In genomic region chr20:46228671-46229070, GRCh38 we compare ENCODE assay signal across 27 cellular contexts.
"Had no signal": no experiment of that assay in that cellular context is flagged by ENCODE, and none has a peak within 500 bp of the region (broad histone marks: within the 10 kb centered on the region; RNA-seq: fewer than 3 reads in every experiment).

No MANE protein-coding gene starts in this region.

- FAIRE-seq: astrocyte, bronchial epithelial cell, endometrium, endothelial cell of umbilical vein, frontal cortex, TTC549 had no signal

- DNase-seq: activated CD4-positive, alpha-beta memory T cell treated with anti-CD3 and anti-CD28 coated beads, Interleukin-2, amount 10 ng/mL, durations not matched to agents 7 days and 5 days; activated CD4-positive, alpha-beta T cell treated with anti-CD3 and anti-CD28 coated beads for 1 hour; activated CD4-positive, alpha-beta T cell treated with anti-CD3 and anti-CD28 coated beads for 4 hours; activated CD4-positive, alpha-beta T cell treated with anti-CD3 and anti-CD28 coated beads, Interleukin-2, amount 10 ng/mL, durations not matched to agents 7 days and 5 days; activated CD4-positive, alpha-beta T cell treated with anti-CD3 and anti-CD28 coated beads, Interleukin-2, amount 50 U/mL, for 4 hours; activated CD8-positive, alpha-beta memory T cell treated with anti-CD3 and anti-CD28 coated beads, Interleukin-2, amount 50 U/mL, for 48 hours; activated gamma-delta T cell treated with Interleukin-2 at 50 U/mL for 16 hours; activated naive CD4-positive, alpha-beta T cell treated with anti-CD3 and anti-CD28 coated beads, Interleukin-2, amount 50 U/mL, for 16 hours; activated naive CD4-positive, alpha-beta T cell treated with Interleukin-2 at 50 U/mL for 16 hours; activated T-cell treated with anti-CD3 and anti-CD28 coated beads for 4 hours; activated T-cell treated with anti-CD3 and anti-CD28 coated beads, Interleukin-2, amount 50 U/mL, for 24 hours; activated T-cell treated with anti-CD3 and anti-CD28 coated beads, Interleukin-2, amount 50 U/mL, for 72 hours; amniotic stem cell; brain microvascular endothelial cell; caudate nucleus; cerebellar nuclear complex; colonic mucosa; effector CD8-positive, alpha-beta T cell; head of caudate nucleus; hippocampal formation; T-helper 2 cell had no signal
